Comparison of ENCODE assay signal across 10 cellular contexts in the genomic region with DNA sequence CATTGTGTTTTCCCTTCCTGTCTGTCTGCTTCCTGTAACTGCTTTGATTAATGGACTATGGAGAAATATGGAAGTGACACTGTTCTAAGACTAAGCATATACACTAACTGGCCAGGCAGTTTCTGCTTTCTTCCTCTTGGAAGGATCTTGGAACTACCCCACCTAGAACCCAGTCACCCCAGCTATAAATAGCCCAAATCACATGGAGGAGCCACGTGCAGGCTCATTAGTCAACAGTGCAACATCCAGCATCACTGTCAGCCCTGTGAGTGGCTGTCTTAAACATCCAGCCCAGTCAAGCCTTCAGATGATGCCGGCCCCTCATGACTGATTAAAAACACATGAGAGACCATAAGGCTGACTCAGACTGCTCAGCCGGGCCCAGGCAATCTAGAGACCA. TPM values are rescaled to one million over a fixed set of nuclear protein-coding genes. Genes with fewer than 3 reads are reported as not detected.
DNase-seq lines count a peak whose midpoint lies in the region; ATAC-seq, FAIRE-seq and TF ChIP-seq lines count a peak whose summit lies in the region.
"Had no signal": no experiment of that assay in that cellular context is flagged by ENCODE, and none has a peak within 500 bp of the region (broad histone marks: within the 10 kb centered on the region; RNA-seq: fewer than 3 reads in every experiment).

No MANE protein-coding gene starts in this region.

- DNase-seq in AG08395 (ENCODE audit: low spot score) (peak; percentile 67), HT1080 (ENCODE audit: low read depth) (peak; percentile 98), bronchial epithelial cell (ENCODE audit: low read depth) (peak; percentile 87), left lung (peak in 1 of 2 donors; percentile 81), SKM-1 (lab: John Stamatoyannopoulos, UW; ENCODE audit: unreplicated experiment) (no peak), Karpas-422 (no peak), substantia nigra (lab: John Stamatoyannopoulos, UW) (no peak)
- DNase-seq: DMS79 treated with DMSO at 0.1 percent for 48 hours; stimulated activated CD4-positive, alpha-beta T cell treated with anti-CD3 and anti-CD28 coated beads, Interleukin-4, amount 100 ng/mL, for 24 hours had no signal

- no peak overlapping the region for H3K4me3 ChIP-seq in bronchial epithelial cell (ENCODE audit: low read depth, low read length)
- no peak overlapping the region for H3K4me3 ChIP-seq in left lung
- no peak overlapping the region for H3K4me3 ChIP-seq in Karpas-422 (ENCODE audit: low read length)

- H3K9me3 ChIP-seq in left lung, result no peaks in the 10 kb centered on the region
- H3K9me3 ChIP-seq in Karpas-422 (ENCODE audit: low read length), result no peaks in the 10 kb centered on the region

- no peak for FAIRE-seq in bronchial epithelial cell (lab: Jason Lieb, UNC)

- H3K27ac ChIP-seq in left lung (peak overlapping the region in 1 of 2 donors; percentile 60), Karpas-422 (ENCODE audit: low read length) (no peak overlapping the region), substantia nigra (ENCODE audit: low read depth, low read length, poor library complexity, severe bottlenecking) (no peak overlapping the region)

- ATAC-seq in left lung, result peak; percentile 85
- no peak for ATAC-seq in HG03520 (IDR thresholded peaks at IDR 0.05; ENCODE audit: unreplicated experiment)

- no peak for TF ChIP-seq CTCF in bronchial epithelial cell (IDR thresholded peaks at IDR 0.05; ENCODE audit: insufficient read depth, low read length, severe bottlenecking)
- TF ChIP-seq CTCF in left lung (IDR thresholded peaks at IDR 0.05), result no peak

- H3K9ac ChIP-seq in Karpas-422 (ENCODE audit: low read length), result no peak overlapping the region

- H3K27me3 ChIP-seq in bronchial epithelial cell (ENCODE audit: control insufficient read depth, insufficient read depth, low read length) (no peaks in the 10 kb centered on the region), left lung (peaks cover 0 to 1% of the 10 kb centered on the region in 2 donors), Karpas-422 (ENCODE audit: low read length) (no peaks in the 10 kb centered on the region)

- intact Hi-C loops in left lung (cut with DNase I), result no loop called here

- H3K36me3 ChIP-seq in bronchial epithelial cell (ENCODE audit: control insufficient read depth, insufficient read depth, low read length), result no peaks in the 10 kb centered on the region
- H3K36me3 ChIP-seq in left lung, result no peaks in the 10 kb centered on the region
- no peaks in the 10 kb centered on the region for H3K36me3 ChIP-seq in Karpas-422 (ENCODE audit: insufficient read depth, low read length)

- peaks cover 92% of the 10 kb centered on the region for H3K79me2 ChIP-seq in Karpas-422 (ENCODE audit: low read length)

- H3K4me1 ChIP-seq in left lung (no peaks in the 10 kb centered on the region), Karpas-422 (ENCODE audit: low read length) (peaks cover 23% of the 10 kb centered on the region)

- no peak overlapping the region for H2AFZ ChIP-seq in Karpas-422 (ENCODE audit: low read length)

- H3K9me2 ChIP-seq in Karpas-422 (replicated peaks; ENCODE audit: insufficient read depth, low read length), result no peaks in the 10 kb centered on the region

- no peak overlapping the region for H3K4me2 ChIP-seq in Karpas-422 (ENCODE audit: low read depth, low read length, poor library complexity, severe bottlenecking)

- no peaks in the 10 kb centered on the region for H4K20me1 ChIP-seq in Karpas-422 (ENCODE audit: insufficient read depth, low read depth, low read length)

RNA-seq across cellular contexts. Expression of gene BCAT1, which starts 39.2 kb away (rescaled TPM):
- 90.0 and 106 TPM in 2 replicates for total RNA-seq in HT1080 (2014; rRNA removed; shearing (Covaris generic))
- 54.7 and 88.2 TPM in 2 replicates for polyA plus RNA-seq in HT1080 (2015; cell fraction: cytosol; rRNA removed)
- 77.2 and 84.2 TPM in 2 replicates for polyA plus RNA-seq in HT1080 (2015; cell fraction: nucleus; rRNA removed)
- total RNA-seq in bronchial epithelial cell (13.4 and 35.3 TPM in 2 replicates), left lung (100 to 1,000 TPM in 1 of 2 donors, 10 to 100 TPM in 1; 74.7 to 131 TPM)
- 183 and 190 TPM in 2 replicates for total RNA-seq in Karpas-422 (2014; rRNA removed; shearing (Covaris generic); ENCODE audit: low replicate concordance)

Comparison
In these comparisons a context has a peak if more than half of its experiments do, and no peak if none do; other contexts are left out.
1. DNase-seq: peak in AG08395 (single experiment), HT1080 (single experiment) and bronchial epithelial cell (single experiment); none in SKM-1 (single experiment), Karpas-422 (single experiment) and substantia nigra (0 of 49).